Comparison of ENCODE assay signal across 29 cellular contexts in the genomic region with DNA sequence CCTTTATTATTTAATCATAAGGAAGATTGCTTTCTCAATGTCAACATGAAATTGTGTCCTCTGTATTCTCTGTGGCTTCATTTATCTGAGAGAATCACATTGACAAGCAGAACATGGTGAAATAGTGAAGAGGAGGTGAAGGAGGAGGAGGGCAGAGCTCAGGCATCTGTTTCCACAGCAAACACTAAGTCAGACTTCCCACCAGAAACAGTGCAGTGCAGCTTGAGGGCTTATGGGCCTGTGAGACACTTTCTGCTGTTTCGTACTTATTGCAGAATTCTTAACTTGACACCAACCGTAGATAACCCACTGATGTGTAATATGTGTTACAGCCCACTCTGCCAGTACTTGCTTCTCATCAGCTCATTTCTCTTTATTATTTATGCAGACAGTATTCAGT.
"Had no signal": no experiment of that assay in that cellular context is flagged by ENCODE, and none has a peak within 500 bp of the region (broad histone marks: within the 10 kb centered on the region; RNA-seq: fewer than 3 reads in every experiment).

No MANE protein-coding gene starts in this region.

- H3K4me1 ChIP-seq: colonic mucosa, gastroesophageal sphincter, heart right ventricle, left lung, neural progenitor cell, parathyroid adenoma, right atrium auricular region, suprapubic skin, transverse colon, upper lobe of right lung, uterus had no signal

- H3K4me3 Mint-ChIP-seq: dendritic cell treated with granulocyte-macrophage colony-stimulating factor and Interleukin-4, amounts not matched to agents 40 ng/mL and 50 ng/mL, for 4 days; endodermal cell; naive thymus-derived CD4-positive, alpha-beta T cell; nephron; neural progenitor cell; stimulated activated effector memory CD8-positive, alpha-beta T cell treated with anti-CD3 and anti-CD28 coated beads, Interleukin-12 subunit alpha, Interleukin-12 subunit beta, amount 100 ng/mL, for 72 hours had no signal

- ATAC-seq: esophagus mucosa; gastroesophageal sphincter; heart right ventricle; left cardiac atrium; left lung; naive thymus-derived CD4-positive, alpha-beta T cell; sciatic nerve; stimulated activated effector memory CD8-positive, alpha-beta T cell treated with anti-CD3 and anti-CD28 coated beads, Interleukin-12 subunit alpha, Interleukin-12 subunit beta, amount 100 ng/mL, for 72 hours; stimulated activated naive CD8-positive, alpha-beta T cell treated with anti-CD3 and anti-CD28 coated beads, Interleukin-15, Interleukin-2, amounts not matched to agents 100 U/mL and 50 U/mL, for 24 hours; upper lobe of right lung had no signal

- H3K27ac Mint-ChIP-seq: dendritic cell treated with granulocyte-macrophage colony-stimulating factor and Interleukin-4, amounts not matched to agents 40 ng/mL and 50 ng/mL, for 4 days; endodermal cell; naive thymus-derived CD4-positive, alpha-beta T cell; nephron; neural progenitor cell; progenitor cell of endocrine pancreas; stimulated activated effector memory CD8-positive, alpha-beta T cell treated with anti-CD3 and anti-CD28 coated beads, Interleukin-12 subunit alpha, Interleukin-12 subunit beta, amount 100 ng/mL, for 72 hours had no signal

- H3K4me3 ChIP-seq: colonic mucosa, gastroesophageal sphincter, heart right ventricle, left lung, neural progenitor cell, right atrium auricular region, suprapubic skin, transverse colon, upper lobe of right lung, uterus had no signal

- H3K79me2 ChIP-seq: parathyroid adenoma had no signal

- FAIRE-seq: islet of Langerhans had no signal

- H3K27me3 Mint-ChIP-seq: progenitor cell of endocrine pancreas had no signal

- DNase-seq: colonic mucosa; effector CD8-positive, alpha-beta T cell; endodermal cell; foreskin fibroblast; heart right ventricle; left cardiac atrium; left lung; mesendoderm; midbrain; naive thymus-derived CD4-positive, alpha-beta T cell; stimulated activated CD4-positive, alpha-beta T cell treated with anti-CD3 and anti-CD28 coated beads, Interleukin-2, amount 100 ng/mL, for 24 hours; stimulated activated CD4-positive, alpha-beta T cell treated with anti-CD3 and anti-CD28 coated beads, Interleukin-4, amount 100 ng/mL, for 24 hours; stimulated activated naive CD8-positive, alpha-beta T cell treated with anti-CD3 and anti-CD28 coated beads, Interleukin-15, Interleukin-2, amounts not matched to agents 100 U/mL and 50 U/mL, for 24 hours; transverse colon; upper lobe of right lung; uterus had no signal

- H3K27me3 ChIP-seq: colonic mucosa, gastroesophageal sphincter, left lung, neural progenitor cell, right atrium auricular region, suprapubic skin, transverse colon, upper lobe of right lung, uterus had no signal

- H3K9me3 ChIP-seq: colonic mucosa, upper lobe of right lung, uterus had no signal

- H3K9ac ChIP-seq: neural progenitor cell, parathyroid adenoma had no signal

- H3K27ac ChIP-seq: colonic mucosa, epithelial cell of prostate, gastroesophageal sphincter, heart right ventricle, left lung, neural progenitor cell, parathyroid adenoma, right atrium auricular region, suprapubic skin, transverse colon, upper lobe of right lung, uterus had no signal

- H3K4me1 Mint-ChIP-seq: endodermal cell; nephron; neural progenitor cell; stimulated activated effector memory CD8-positive, alpha-beta T cell treated with anti-CD3 and anti-CD28 coated beads, Interleukin-12 subunit alpha, Interleukin-12 subunit beta, amount 100 ng/mL, for 72 hours had no signal

- H3K36me3 ChIP-seq: colonic mucosa, gastroesophageal sphincter, heart right ventricle, left lung, neural progenitor cell, right atrium auricular region, suprapubic skin, transverse colon, upper lobe of right lung, uterus had no signal

- H3K4me2 ChIP-seq: neural progenitor cell had no signal

- H2AFZ ChIP-seq: neural progenitor cell, parathyroid adenoma had no signal
